In genomic region chr10:102342462-102342861, GRCh38 we compare ENCODE assay signal across 13 cellular contexts. TPM values are rescaled to one million over a fixed set of nuclear protein-coding genes. Genes with fewer than 3 reads are reported as not detected.
DNase-seq lines count a peak whose midpoint lies in the region; ATAC-seq and TF ChIP-seq lines count a peak whose summit lies in the region.
"Had no signal": no experiment of that assay in that cellular context is flagged by ENCODE, and none has a peak within 500 bp of the region (broad histone marks: within the 10 kb centered on the region; RNA-seq: fewer than 3 reads in every experiment).

No MANE protein-coding gene starts in this region.

- H3K4me2 ChIP-seq in PC-3 (ENCODE audit: low read length): peak overlapping the region; percentile 48

- H3K27ac ChIP-seq in PC-3 (ENCODE audit: low read length) (peak overlapping the region; percentile 76), foreskin keratinocyte (peak overlapping the region; percentile 73), stomach (no peak overlapping the region)
- H3K27ac ChIP-seq: dorsolateral prefrontal cortex, thyroid gland had no signal

- H3K9me2 ChIP-seq in PC-3 (replicated peaks; ENCODE audit: low read length): no peaks in the 10 kb centered on the region

- H3K27ac Mint-ChIP-seq in activated naive CD8-positive, alpha-beta T cell treated with anti-CD3 and anti-CD28 coated beads for 36 hours: peak overlapping the region; percentile 23
- H3K27ac Mint-ChIP-seq in activated naive CD8-positive, alpha-beta T cell treated with anti-CD3 and anti-CD28 coated beads, Interleukin-2, amount 50 U/mL, for 24 hours: no peak overlapping the region

- H3K27me3 ChIP-seq in PC-3 (ENCODE audit: low read length) (no peaks in the 10 kb centered on the region), foreskin keratinocyte (no peaks in the 10 kb centered on the region), stomach (no peaks in the 10 kb centered on the region)
- H3K27me3 ChIP-seq: dorsolateral prefrontal cortex, heart left ventricle, thyroid gland had no signal

- BruUV-seq in PC-3 (replicated peaks; lab: Mats Ljungman, UMichigan): no TSS peak

- no peaks in the 10 kb centered on the region for H3K36me3 ChIP-seq in PC-3 (ENCODE audit: low read depth, low read length)
- H3K36me3 ChIP-seq in stomach: peaks cover 7 to 36% (median 30%) of the 10 kb centered on the region in 4 donors
- H3K36me3 ChIP-seq: thyroid gland had no signal

- H3K9me3 ChIP-seq in PC-3 (ENCODE audit: low read length) (no peaks in the 10 kb centered on the region), stomach (no peaks in the 10 kb centered on the region)
- H3K9me3 ChIP-seq: heart left ventricle, thyroid gland had no signal

- H3K36me3 Mint-ChIP-seq in activated naive CD8-positive, alpha-beta T cell treated with anti-CD3 and anti-CD28 coated beads for 36 hours: peaks cover 4% of the 10 kb centered on the region
- peaks cover 8% of the 10 kb centered on the region for H3K36me3 Mint-ChIP-seq in activated naive CD8-positive, alpha-beta T cell treated with anti-CD3 and anti-CD28 coated beads, Interleukin-2, amount 50 U/mL, for 24 hours (ENCODE audit: low read depth)

- no peak overlapping the region for H3K4me3 Mint-ChIP-seq in activated naive CD8-positive, alpha-beta T cell treated with anti-CD3 and anti-CD28 coated beads for 36 hours
- H3K4me3 Mint-ChIP-seq in activated naive CD8-positive, alpha-beta T cell treated with anti-CD3 and anti-CD28 coated beads, Interleukin-2, amount 50 U/mL, for 24 hours: no peak overlapping the region

- no peak for TF ChIP-seq EP300 in stomach (IDR thresholded peaks at IDR 0.05)

- H3K79me2 ChIP-seq in PC-3 (ENCODE audit: low read length): no peaks in the 10 kb centered on the region

- ATAC-seq in activated naive CD8-positive, alpha-beta T cell treated with anti-CD3 and anti-CD28 coated beads, Interleukin-2, amount 50 U/mL, for 24 hours: no peak
- peak; percentile 49 for ATAC-seq in PC-3
- peak; percentile 26 for ATAC-seq in foreskin keratinocyte
- ATAC-seq: activated CD4-positive, CD25-positive, alpha-beta regulatory T cell treated with anti-CD3 and anti-CD28 coated beads, Interleukin-2, amount 50 U/mL, for 24 hours had no signal

- H3K4me3 ChIP-seq in PC-3 (ENCODE audit: low read length): no peak overlapping the region
- H3K4me3 ChIP-seq in stomach: no peak overlapping the region
- H3K4me3 ChIP-seq: dorsolateral prefrontal cortex, heart left ventricle, thyroid gland had no signal

- no peaks in the 10 kb centered on the region for H3K27me3 Mint-ChIP-seq in activated naive CD8-positive, alpha-beta T cell treated with anti-CD3 and anti-CD28 coated beads for 36 hours
- no peaks in the 10 kb centered on the region for H3K27me3 Mint-ChIP-seq in activated naive CD8-positive, alpha-beta T cell treated with anti-CD3 and anti-CD28 coated beads, Interleukin-2, amount 50 U/mL, for 24 hours

- DNase-seq in activated naive CD8-positive, alpha-beta T cell treated with anti-CD3 and anti-CD28 coated beads for 36 hours: no peak
- DNase-seq in activated naive CD8-positive, alpha-beta T cell treated with anti-CD3 and anti-CD28 coated beads, Interleukin-2, amount 50 U/mL, for 24 hours: no peak
- peak; percentile 3 for DNase-seq in PC-3
- peak; percentile 48 to 55 for DNase-seq in foreskin keratinocyte
- peak; percentile 29 for DNase-seq in stomach
- DNase-seq in globus pallidus (ENCODE audit: low spot score): no peak
- no peak for DNase-seq in NCI-H2196 (lab: John Stamatoyannopoulos, UW; ENCODE audit: unreplicated experiment)
- no peak for DNase-seq in central memory CD4-positive, alpha-beta T cell
- DNase-seq: dorsolateral prefrontal cortex, heart left ventricle, NCI-H2227 treated with DMSO at 0.1 percent for 48 hours, thyroid gland had no signal

- H3K4me1 Mint-ChIP-seq in activated naive CD8-positive, alpha-beta T cell treated with anti-CD3 and anti-CD28 coated beads for 36 hours: peaks cover 27% of the 10 kb centered on the region
- H3K4me1 Mint-ChIP-seq in activated naive CD8-positive, alpha-beta T cell treated with anti-CD3 and anti-CD28 coated beads, Interleukin-2, amount 50 U/mL, for 24 hours: peaks cover 38% of the 10 kb centered on the region

- H2AFZ ChIP-seq in PC-3 (ENCODE audit: low read length): no peak overlapping the region

- H3K4me1 ChIP-seq in PC-3 (ENCODE audit: insufficient read depth, low read length) (peaks cover 25% of the 10 kb centered on the region), foreskin keratinocyte (peaks cover 44% of the 10 kb centered on the region), stomach (peaks cover 0 to 15% (median 9%) of the 10 kb centered on the region in 4 donors)
- H3K4me1 ChIP-seq: thyroid gland had no signal

- no peaks in the 10 kb centered on the region for H4K20me1 ChIP-seq in PC-3 (ENCODE audit: low read length)

- intact Hi-C loops in PC-3 (cut with micrococcal nuclease) (loop anchor here (5.0 kb wide), 2 partner anchors 40 to 95 kb away; partner anchors contain the start of gene GBF1), stomach (cut with DNase I; ENCODE audit: low total_unique reads) (no loop called here)

- CTCF ChIA-PET in PC-3 (lab: Charles Lee): interaction anchor here (0.6 kb wide), 2 partner anchors 56 to 241 kb away, joined by 3 to 9 read pairs; no protein-coding TSS in a partner anchor

- 0 out of 2 replicates have a peak overlapping the region, but pooled peaks have one; percentile 17 for H3K9ac ChIP-seq in PC-3 (ENCODE audit: low read length)

- peaks cover 9% of the 10 kb centered on the region for H3F3A ChIP-seq in PC-3 (ENCODE audit: low read length, unreplicated experiment)

- no peak for TF ChIP-seq POLR2A in stomach (IDR thresholded peaks at IDR 0.05)

- H3K9me3 Mint-ChIP-seq in activated naive CD8-positive, alpha-beta T cell treated with anti-CD3 and anti-CD28 coated beads for 36 hours: no peaks in the 10 kb centered on the region
- H3K9me3 Mint-ChIP-seq in activated naive CD8-positive, alpha-beta T cell treated with anti-CD3 and anti-CD28 coated beads, Interleukin-2, amount 50 U/mL, for 24 hours: no peaks in the 10 kb centered on the region

- no peak for TF ChIP-seq CTCF in PC-3 (conservative IDR thresholded peaks at IDR 0.05; ENCODE audit: low read depth, low read length)
- TF ChIP-seq CTCF in foreskin keratinocyte (conservative IDR thresholded peaks at IDR 0.05): no peak
- no peak for TF ChIP-seq CTCF in stomach (IDR thresholded peaks at IDR 0.05)

- WGBS in stomach, 5 donors: 13 to 46% (median 26%) methylated on average over 2 of the region's 2 CpGs

- POLR2A ChIA-PET in PC-3 (lab: Charles Lee; ENCODE audit: unreplicated experiment): no interaction called here

RNA-seq across cellular contexts. Expression of gene NFKB2, which starts 53.0 kb away (rescaled TPM):
- 100 to 1,000 TPM; 247 to 263 TPM for total RNA-seq in activated naive CD8-positive, alpha-beta T cell treated with anti-CD3 and anti-CD28 coated beads for 36 hours
- total RNA-seq in PC-3 (2014; rRNA removed): 45.0 and 71.1 TPM in 2 replicates
- total RNA-seq in foreskin keratinocyte: 35.5 and 40.2 TPM in 2 replicates
- polyA plus RNA-seq in foreskin keratinocyte: 33.3 and 34.9 TPM in 2 replicates
- total RNA-seq in stomach: 10 to 100 TPM in 4 of 5 donors, 1 to 10 TPM in 1; 9.7 to 84.0 (median 26.7) TPM
- 10 to 100 TPM; 19.2 to 25.6 (median 20.0) TPM for polyA plus RNA-seq in stomach

Comparison
In these comparisons a context has a peak if more than half of its experiments do, and no peak if none do; other contexts are left out.
1. DNase-seq: peak in PC-3 (single experiment), foreskin keratinocyte (2 of 2) and stomach (single experiment); none in activated naive CD8-positive, alpha-beta T cell treated with anti-CD3 and anti-CD28 coated beads for 36 hours (single experiment), activated naive CD8-positive, alpha-beta T cell treated with anti-CD3 and anti-CD28 coated beads, Interleukin-2, amount 50 U/mL, for 24 hours (single experiment), globus pallidus (single experiment), NCI-H2196 (single experiment) and central memory CD4-positive, alpha-beta T cell (single experiment).
2. H3K27ac ChIP-seq: peak in PC-3 (single experiment) and foreskin keratinocyte (single experiment); none in stomach (0 of 5).